7 cellular contexts compared by ENCODE assay signal in genomic region chr6:30169658-30170614, GRCh38. TPM values are rescaled to one million over a fixed set of nuclear protein-coding genes. Genes with fewer than 3 reads are reported as not detected.
DNase-seq lines count a peak whose midpoint lies in the region; ATAC-seq and TF ChIP-seq lines count a peak whose summit lies in the region.

No MANE protein-coding gene starts in this region.

- no peak overlapping the region for H3K27ac Mint-ChIP-seq in memory B cell

- CTCF ChIA-PET in Panc1 (lab: Charles Lee) = interaction anchor here (0.6 kb wide), 1 partner anchor 66 kb away, joined by 3 read pairs; no protein-coding TSS in a partner anchor

- H3K27me3 Mint-ChIP-seq in memory B cell = peaks cover 32% of the 10 kb centered on the region

- ATAC-seq in DND-41 (ENCODE audit: insufficient read depth, low read depth) (peak; percentile 91), HG03354 (IDR thresholded peaks at IDR 0.05; ENCODE audit: poor library complexity, severe bottlenecking, unreplicated experiment) (peak; percentile 59), Panc1 (peak; percentile 95), memory B cell (ENCODE audit: low read depth) (peak; percentile 83), HG03175 (IDR thresholded peaks at IDR 0.05; ENCODE audit: unreplicated experiment) (no peak)

- H3K9ac ChIP-seq in DND-41 (ENCODE audit: low read depth, low read length) = no peak overlapping the region

- H3K79me2 ChIP-seq in DND-41 (ENCODE audit: insufficient read depth, low read length) = no peaks in the 10 kb centered on the region

- POLR2A ChIA-PET in Panc1 (lab: Charles Lee) = no interaction called here

- intact Hi-C loops in Panc1 (cut with micrococcal nuclease; ENCODE audit: unreplicated experiment) = loop anchor here (2.0 kb wide), 1 partner anchor 67 kb away; no protein-coding TSS in a partner anchor

- DNase-seq in DND-41 (peak; percentile 36), Panc1 (ENCODE audit: low read depth, low spot score) (peak; percentile 54), ecto neural progenitor cell (ENCODE audit: low spot score) (peak; percentile 21), memory B cell (ENCODE audit: low spot score in 2 of 2) (peak in 1 of 2 donors; percentile 36), NCI-H2107 treated with DMSO at 0.1 percent for 48 hours (lab: John Stamatoyannopoulos, UW; ENCODE audit: unreplicated experiment) (no peak)

- H4K20me1 ChIP-seq in DND-41 (ENCODE audit: insufficient read depth, low read length) = no peaks in the 10 kb centered on the region

- no peak overlapping the region for H3K4me3 ChIP-seq in DND-41 (ENCODE audit: low read depth in 1 of 2, low read length in 2 of 2)
- no peak overlapping the region for H3K4me3 ChIP-seq in Panc1 (ENCODE audit: low read depth in 2 of 2, low read length in 2 of 2)

- H3K36me3 ChIP-seq in DND-41 (ENCODE audit: insufficient read depth, low read length) (no peaks in the 10 kb centered on the region), Panc1 (ENCODE audit: control insufficient read depth, insufficient read depth, low read length) (no peaks in the 10 kb centered on the region)

- peak; percentile 83 for TF ChIP-seq CTCF in DND-41 (IDR thresholded peaks at IDR 0.05; ENCODE audit: borderline replicate concordance, extremely low read depth, low read length, poor library complexity, severe bottlenecking)
- TF ChIP-seq CTCF in Panc1 (IDR thresholded peaks at IDR 0.05) = peak; percentile 84

- H3K27ac ChIP-seq in DND-41 (ENCODE audit: low read length) = no peak overlapping the region
- H3K27ac ChIP-seq in Panc1 (ENCODE audit: low read length) = no peak overlapping the region

- no TSS peak for BruUV-seq in Panc1 (replicated peaks; lab: Mats Ljungman, UMichigan)

- H3K4me2 ChIP-seq in DND-41 (ENCODE audit: insufficient read depth, low read length) = no peak overlapping the region

- H3K4me1 ChIP-seq in DND-41 (ENCODE audit: insufficient read depth, low read length) (no peaks in the 10 kb centered on the region), Panc1 (ENCODE audit: control insufficient read depth, insufficient read depth, low read length) (no peaks in the 10 kb centered on the region)

- H3K9me3 ChIP-seq in DND-41 (ENCODE audit: insufficient read depth, low read length, severe bottlenecking) (no peaks in the 10 kb centered on the region), Panc1 (ENCODE audit: control insufficient read depth, insufficient read depth, low read depth, low read length) (no peaks in the 10 kb centered on the region)

- peaks cover 22% of the 10 kb centered on the region for H3K27me3 ChIP-seq in DND-41 (ENCODE audit: insufficient read depth, low read length, poor library complexity)
- H3K27me3 ChIP-seq in Panc1 (ENCODE audit: control insufficient read depth, insufficient read depth, low read length) = peaks cover 20% of the 10 kb centered on the region

- H3K36me3 Mint-ChIP-seq in memory B cell = no peaks in the 10 kb centered on the region

- H3K4me1 Mint-ChIP-seq in memory B cell = peaks cover 3% of the 10 kb centered on the region

- no peak overlapping the region for H2AFZ ChIP-seq in DND-41 (ENCODE audit: low read depth, low read length)

- no peaks in the 10 kb centered on the region for H3K9me3 Mint-ChIP-seq in memory B cell

- H3K4me3 Mint-ChIP-seq in memory B cell = no peak overlapping the region

- in situ Hi-C loops in Panc1 (cut with HindIII; ENCODE audit: low pct_unique_long_range_greater_than_20kb, low sequenced_read_pairs) = no loop called here

RNA-seq across cellular contexts. Expression of gene TRIM15, which starts 6.6 kb away (rescaled TPM):
- 0.13 TPM for total RNA-seq in Panc1 (2021; ENCODE audit: unreplicated experiment)
- polyA plus RNA-seq in Panc1 (2012; ENCODE audit: insufficient read length) = not detected

RNA-seq across cellular contexts. Expression of gene TRIM10, which starts 8.9 kb away (rescaled TPM):
- not detected for total RNA-seq in Panc1 (2021; ENCODE audit: unreplicated experiment)
- polyA plus RNA-seq in Panc1 (2012; ENCODE audit: insufficient read length) = not detected

RNA-seq across cellular contexts. Expression of gene TRIM40, which starts 34.0 kb away (rescaled TPM):
- not detected for total RNA-seq in Panc1 (2021; ENCODE audit: unreplicated experiment)
- not detected for polyA plus RNA-seq in Panc1 (2012; ENCODE audit: insufficient read length)

RNA-seq across cellular contexts. Expression of gene TRIM26, which starts 43.3 kb away (rescaled TPM):
- 44.8 TPM for total RNA-seq in Panc1 (2021; ENCODE audit: unreplicated experiment)
- polyA plus RNA-seq in Panc1 (2012; ENCODE audit: insufficient read length) = 32.5 TPM

RNA-seq across cellular contexts. Expression of gene TRIM31, which starts 57.0 kb away (rescaled TPM):
- total RNA-seq in Panc1 (2021; ENCODE audit: unreplicated experiment) = not detected
- not detected for polyA plus RNA-seq in Panc1 (2012; ENCODE audit: insufficient read length)
